In the genomic region with DNA sequence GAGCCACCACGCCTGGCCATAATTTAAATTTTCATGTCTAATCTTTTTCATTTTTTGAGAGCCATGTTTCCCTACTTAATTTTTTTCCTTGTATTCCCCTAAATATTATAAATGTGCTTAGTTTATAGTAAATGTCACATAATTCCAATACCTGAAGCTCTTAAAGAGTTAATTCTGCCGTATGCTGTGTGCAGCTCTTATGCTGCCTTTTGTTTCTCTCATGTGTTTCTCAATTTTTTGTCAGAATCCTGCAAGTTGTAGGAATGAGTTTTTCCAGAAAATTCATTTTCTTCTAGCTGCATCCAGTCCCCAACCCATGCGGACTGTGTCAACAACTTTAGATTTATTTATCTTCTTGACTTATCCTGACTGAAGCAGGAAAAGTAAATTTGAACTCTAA, we compare ENCODE assay signal across 25 cellular contexts.
DNase-seq lines count a peak whose midpoint lies in the region; ATAC-seq, FAIRE-seq and TF ChIP-seq lines count a peak whose summit lies in the region.
"Had no signal": no experiment of that assay in that cellular context is flagged by ENCODE, and none has a peak within 500 bp of the region (broad histone marks: within the 10 kb centered on the region; RNA-seq: fewer than 3 reads in every experiment).

No MANE protein-coding gene starts in this region.

- TF ChIP-seq CTCF in 22Rv1 (IDR thresholded peaks at IDR 0.05) (no peak), hepatocyte (IDR thresholded peaks at IDR 0.05; ENCODE audit: poor library complexity) (no peak), HepG2 (CRISPR knock-in tag; IDR thresholded peaks at IDR 0.05) (no peak), right lobe of liver (IDR thresholded peaks at IDR 0.05) (no peak), body of pancreas (IDR thresholded peaks at IDR 0.05) (no peak)

- peaks cover 16% of the 10 kb centered on the region for H3K9me3 Mint-ChIP-seq in activated T-helper 1 cell treated with anti-CD3 and anti-CD28 coated beads, Interleukin-12 subunit alpha, Interleukin-12 subunit beta, Interleukin-2, Interleukin-4 antibody, amounts not matched to agents 30 ng/mL and 10 ng/mL and 1 ng/mL, durations not matched to agents 14 hours and 24 hours and 36 hours

- H3K27ac ChIP-seq in 22Rv1 (peak overlapping the region; percentile 62), hepatocyte (peak overlapping the region; percentile 20), HepG2 (ENCODE audit: extremely low read length, insufficient read depth, low read length) (peak overlapping the region; percentile 17), right lobe of liver (no peak overlapping the region), Karpas-422 (ENCODE audit: low read length) (no peak overlapping the region), body of pancreas (no peak overlapping the region)
- H3K27ac ChIP-seq: BLaER1 had no signal

- no peak for FAIRE-seq in HepG2 (lab: Jason Lieb, UNC)
- FAIRE-seq: A204.1, D721Med, G401.6, GM12891, GM18507 had no signal

- in situ Hi-C loops in HepG2 (cut with HindIII; ENCODE audit: extremely low pct_ligation_motif_present, low pct_unique_long_range_greater_than_20kb): no loop called here

- DNase-seq in hepatocyte (ENCODE audit: low spot score): no peak
- DNase-seq in HepG2 (ENCODE audit: low spot score): no peak
- no peak for DNase-seq in right lobe of liver
- no peak for DNase-seq in Karpas-422
- DNase-seq in body of pancreas: no peak
- no peak for DNase-seq in activated T-helper 1 cell treated with anti-CD3 and anti-CD28 coated beads, Interleukin-12 subunit alpha, Interleukin-12 subunit beta, Interleukin-2, Interleukin-4 antibody, amounts not matched to agents 30 ng/mL and 10 ng/mL and 1 ng/mL, durations not matched to agents 14 hours and 24 hours and 36 hours (ENCODE audit: low spot score)
- DNase-seq: 8988T; ACHN; BE2C; C1 segment of cervical spinal cord; CD4-positive, alpha-beta memory T cell; CD4-positive, CD25-positive, alpha-beta regulatory T cell; CD8-positive, alpha-beta memory T cell; COR-L47; DMS79 treated with DMSO at 0.1 percent for 48 hours; GF-D8 had no signal

- no peaks in the 10 kb centered on the region for H3K9me2 ChIP-seq in hepatocyte (replicated peaks; ENCODE audit: insufficient read depth)
- H3K9me2 ChIP-seq in Karpas-422 (replicated peaks; ENCODE audit: insufficient read depth, low read length): no peaks in the 10 kb centered on the region

- no peaks in the 10 kb centered on the region for H3K79me2 ChIP-seq in hepatocyte
- H3K79me2 ChIP-seq in HepG2 (ENCODE audit: insufficient read depth, low read length): no peaks in the 10 kb centered on the region
- H3K79me2 ChIP-seq in Karpas-422 (ENCODE audit: low read length): no peaks in the 10 kb centered on the region

- H3K36me3 Mint-ChIP-seq in activated T-helper 1 cell treated with anti-CD3 and anti-CD28 coated beads, Interleukin-12 subunit alpha, Interleukin-12 subunit beta, Interleukin-2, Interleukin-4 antibody, amounts not matched to agents 30 ng/mL and 10 ng/mL and 1 ng/mL, durations not matched to agents 14 hours and 24 hours and 36 hours (ENCODE audit: low read depth): no peaks in the 10 kb centered on the region
- H3K36me3 Mint-ChIP-seq: CD14-positive monocyte; CD4-positive, alpha-beta memory T cell; CD4-positive, CD25-positive, alpha-beta regulatory T cell; CD8-positive, alpha-beta memory T cell had no signal

- POLR2A ChIA-PET in HepG2 (lab: Yijun Ruan, JAX): interaction anchor here (1.1 kb wide), 1 partner anchor 24 kb away, joined by 3 read pairs; no protein-coding TSS in a partner anchor

- H3K27me3 ChIP-seq in hepatocyte: no peaks in the 10 kb centered on the region
- H3K27me3 ChIP-seq in HepG2 (ENCODE audit: control insufficient read depth in 1 of 2, insufficient read depth in 2 of 2, low read length in 2 of 2): no peaks in the 10 kb centered on the region
- no peaks in the 10 kb centered on the region for H3K27me3 ChIP-seq in right lobe of liver
- no peaks in the 10 kb centered on the region for H3K27me3 ChIP-seq in Karpas-422 (ENCODE audit: low read length)
- no peaks in the 10 kb centered on the region for H3K27me3 ChIP-seq in body of pancreas
- H3K27me3 ChIP-seq: BE2C, BLaER1 had no signal

- peak overlapping the region; percentile 32 for H2AFZ ChIP-seq in hepatocyte
- no peak overlapping the region for H2AFZ ChIP-seq in HepG2 (ENCODE audit: low read length)
- no peak overlapping the region for H2AFZ ChIP-seq in Karpas-422 (ENCODE audit: low read length)

- H4K20me1 ChIP-seq in hepatocyte (ENCODE audit: insufficient read depth, poor library complexity, severe bottlenecking): no peaks in the 10 kb centered on the region
- H4K20me1 ChIP-seq in HepG2 (ENCODE audit: insufficient read depth, low read length): no peaks in the 10 kb centered on the region
- H4K20me1 ChIP-seq in Karpas-422 (ENCODE audit: insufficient read depth, low read depth, low read length): no peaks in the 10 kb centered on the region
- H4K20me1 ChIP-seq: BLaER1 had no signal

- no peak for TF ChIP-seq EP300 in HepG2 (IDR thresholded peaks at IDR 0.05; ENCODE audit: low read depth in 2 of 2, low read length in 2 of 2)
- no peak for TF ChIP-seq EP300 in HepG2 (CRISPR knock-in tag; IDR thresholded peaks at IDR 0.05; ENCODE audit: borderline replicate concordance)

- CTCF ChIA-PET in HepG2 (lab: Yijun Ruan, JAX; ENCODE audit: low intra/inter-chr PET ratio, low total read pairs): no interaction called here

- TF ChIP-seq RAD21 in HepG2 (CRISPR knock-in tag; IDR thresholded peaks at IDR 0.05): no peak

- H3K36me3 ChIP-seq in hepatocyte (replicated peaks; ENCODE audit: insufficient read depth, low read depth) (no peaks in the 10 kb centered on the region), HepG2 (replicated peaks in 1 of 2; ENCODE audit: control insufficient read depth in 1 of 2, insufficient read depth in 2 of 2, low read length in 2 of 2) (no peaks in the 10 kb centered on the region), right lobe of liver (no peaks in the 10 kb centered on the region), Karpas-422 (ENCODE audit: insufficient read depth, low read length) (no peaks in the 10 kb centered on the region), body of pancreas (replicated peaks in 1 of 2; ENCODE audit: insufficient read depth in 1 of 2, low read depth in 2 of 2) (no peaks in the 10 kb centered on the region)
- H3K36me3 ChIP-seq: BE2C, BLaER1 had no signal

- no peaks in the 10 kb centered on the region for H3K9me3 ChIP-seq in hepatocyte (ENCODE audit: low read depth)
- no peaks in the 10 kb centered on the region for H3K9me3 ChIP-seq in HepG2 (ENCODE audit: low read length)
- no peaks in the 10 kb centered on the region for H3K9me3 ChIP-seq in right lobe of liver
- no peaks in the 10 kb centered on the region for H3K9me3 ChIP-seq in Karpas-422 (ENCODE audit: low read length)
- H3K9me3 ChIP-seq in body of pancreas: no peaks in the 10 kb centered on the region
- H3K9me3 ChIP-seq: BE2C, BLaER1 had no signal

- BruUV-seq in HepG2 (replicated peaks; lab: Mats Ljungman, UMichigan): no TSS peak

- no peak overlapping the region for H3K4me3 Mint-ChIP-seq in activated T-helper 1 cell treated with anti-CD3 and anti-CD28 coated beads, Interleukin-12 subunit alpha, Interleukin-12 subunit beta, Interleukin-2, Interleukin-4 antibody, amounts not matched to agents 30 ng/mL and 10 ng/mL and 1 ng/mL, durations not matched to agents 14 hours and 24 hours and 36 hours
- H3K4me3 Mint-ChIP-seq: CD14-positive monocyte; CD4-positive, alpha-beta memory T cell; CD4-positive, CD25-positive, alpha-beta regulatory T cell; CD8-positive, alpha-beta memory T cell had no signal

- intact Hi-C loops in HepG2 (cut with micrococcal nuclease; ENCODE audit: unreplicated experiment) (loop anchor here (2.0 kb wide), 1 partner anchor 16 kb away; no protein-coding TSS in a partner anchor), right lobe of liver (cut with DNase I) (no loop called here), body of pancreas (cut with DNase I) (no loop called here)
- intact Hi-C loops in activated T-helper 1 cell treated with anti-CD3 and anti-CD28 coated beads, Interleukin-12 subunit alpha, Interleukin-12 subunit beta, Interleukin-2, Interleukin-4 antibody, amounts not matched to agents 30 ng/mL and 10 ng/mL and 1 ng/mL, durations not matched to agents 14 hours and 24 hours and 36 hours (cut with micrococcal nuclease): no loop called here

- H3K4me3 ChIP-seq in hepatocyte (peak overlapping the region; percentile 0), HepG2 (replicated peaks in 1 of 3; ENCODE audit: insufficient read depth in 1 of 3, low read depth in 2 of 3, low read length in 3 of 3) (peak overlapping the region in 1 of 3 experiments; percentile 26; a peak in 2 of 6 replicates), right lobe of liver (peak overlapping the region; percentile 8 to 32 (median 19)), Karpas-422 (ENCODE audit: low read length) (no peak overlapping the region), body of pancreas (no peak overlapping the region)
- H3K4me3 ChIP-seq: BLaER1 had no signal

- TF ChIP-seq POLR2A in HepG2 (IDR thresholded peaks at IDR 0.05; ENCODE audit: insufficient read depth in 1 of 2, low read depth in 2 of 2, low read length in 2 of 2) (no peak), right lobe of liver (IDR thresholded peaks at IDR 0.05) (no peak), body of pancreas (IDR thresholded peaks at IDR 0.05) (no peak)

- ATAC-seq in HepG2: no peak; the same call in 2 of the 3 replicates
- peak in 3 of 4 donors; percentile 23 to 44 (median 43) for ATAC-seq in right lobe of liver
- no peak for ATAC-seq in GM18502 (IDR thresholded peaks at IDR 0.05; ENCODE audit: poor library complexity, unreplicated experiment)
- no peak for ATAC-seq in body of pancreas

- no peak overlapping the region for H3K9ac ChIP-seq in HepG2 (ENCODE audit: insufficient read depth, low read depth, low read length)
- no peak overlapping the region for H3K9ac ChIP-seq in Karpas-422 (ENCODE audit: low read length)
- H3K9ac ChIP-seq: BLaER1 had no signal

- H3K27me3 Mint-ChIP-seq in activated T-helper 1 cell treated with anti-CD3 and anti-CD28 coated beads, Interleukin-12 subunit alpha, Interleukin-12 subunit beta, Interleukin-2, Interleukin-4 antibody, amounts not matched to agents 30 ng/mL and 10 ng/mL and 1 ng/mL, durations not matched to agents 14 hours and 24 hours and 36 hours (ENCODE audit: insufficient read depth): no peaks in the 10 kb centered on the region
- H3K27me3 Mint-ChIP-seq: CD4-positive, alpha-beta memory T cell; CD4-positive, CD25-positive, alpha-beta regulatory T cell; CD8-positive, alpha-beta memory T cell had no signal

- no peaks in the 10 kb centered on the region for H3K4me1 Mint-ChIP-seq in activated T-helper 1 cell treated with anti-CD3 and anti-CD28 coated beads, Interleukin-12 subunit alpha, Interleukin-12 subunit beta, Interleukin-2, Interleukin-4 antibody, amounts not matched to agents 30 ng/mL and 10 ng/mL and 1 ng/mL, durations not matched to agents 14 hours and 24 hours and 36 hours (ENCODE audit: low read depth)
- H3K4me1 Mint-ChIP-seq: CD14-positive monocyte; CD4-positive, alpha-beta memory T cell; CD4-positive, CD25-positive, alpha-beta regulatory T cell; CD8-positive, alpha-beta memory T cell had no signal

- WGBS in hepatocyte (ENCODE audit: low lambda C conversion rate, missing lambda C conversion rate): 81% methylated on average over 3 of the region's 3 CpGs
- 39% methylated on average over 3 of the region's 3 CpGs for WGBS in HepG2 (ENCODE audit: low lambda C conversion rate)
- 54% methylated on average over 3 of the region's 3 CpGs for WGBS in right lobe of liver (ENCODE audit: insufficient coverage, low coverage, low lambda C conversion rate, missing lambda C conversion rate)
- 53 to 69% methylated on average over 3 of the region's 3 CpGs for WGBS in body of pancreas, 2 donors

- H3K4me2 ChIP-seq in hepatocyte (peak overlapping the region; percentile 53), HepG2 (ENCODE audit: low read depth, low read length) (peak overlapping the region; percentile 61), Karpas-422 (ENCODE audit: low read depth, low read length, poor library complexity, severe bottlenecking) (no peak overlapping the region)
- H3K4me2 ChIP-seq: BLaER1 had no signal

- H3K4me1 ChIP-seq in hepatocyte (ENCODE audit: insufficient read depth): no peaks in the 10 kb centered on the region
- peaks cover 23% of the 10 kb centered on the region for H3K4me1 ChIP-seq in HepG2 (ENCODE audit: insufficient read depth, low read length)
- H3K4me1 ChIP-seq in right lobe of liver: peaks cover 0 to 8% (median 0%) of the 10 kb centered on the region in 4 donors
- no peaks in the 10 kb centered on the region for H3K4me1 ChIP-seq in Karpas-422 (ENCODE audit: low read length)
- no peaks in the 10 kb centered on the region for H3K4me1 ChIP-seq in body of pancreas
- H3K4me1 ChIP-seq: BE2C, BLaER1 had no signal

- no peak overlapping the region for H3K27ac Mint-ChIP-seq in activated T-helper 1 cell treated with anti-CD3 and anti-CD28 coated beads, Interleukin-12 subunit alpha, Interleukin-12 subunit beta, Interleukin-2, Interleukin-4 antibody, amounts not matched to agents 30 ng/mL and 10 ng/mL and 1 ng/mL, durations not matched to agents 14 hours and 24 hours and 36 hours
- H3K27ac Mint-ChIP-seq: CD14-positive monocyte; CD4-positive, alpha-beta memory T cell; CD4-positive, CD25-positive, alpha-beta regulatory T cell; CD8-positive, alpha-beta memory T cell had no signal

Comparison
In these comparisons a context has a peak if more than half of its experiments do, and no peak if none do; other contexts are left out.
1. H3K27ac ChIP-seq: peak in 22Rv1 (single experiment), hepatocyte (single experiment) and HepG2 (single experiment); none in right lobe of liver (0 of 3), Karpas-422 (single experiment) and body of pancreas (0 of 4).
2. ATAC-seq: peak in right lobe of liver (3 of 4); none in HepG2 (single experiment), GM18502 (single experiment) and body of pancreas (single experiment).
3. H3K4me3 ChIP-seq: peak in hepatocyte (single experiment) and right lobe of liver (3 of 3); none in Karpas-422 (single experiment) and body of pancreas (0 of 2).